Comparison of ENCODE assay signal across 12 cellular contexts in genomic region chr18:8301427-8302172, GRCh38.
DNase-seq lines count a peak whose midpoint lies in the region; ATAC-seq and TF ChIP-seq lines count a peak whose summit lies in the region.
"Had no signal": no experiment of that assay in that cellular context is flagged by ENCODE, and none has a peak within 500 bp of the region (broad histone marks: within the 10 kb centered on the region; RNA-seq: fewer than 3 reads in every experiment).

No MANE protein-coding gene starts in this region.

- no peaks in the 10 kb centered on the region for H3K4me1 Mint-ChIP-seq in effector memory CD8-positive, alpha-beta T cell (ENCODE audit: low read depth in 2 of 2)
- H3K4me1 Mint-ChIP-seq: central memory CD8-positive, alpha-beta T cell had no signal

- no peaks in the 10 kb centered on the region for H3K27me3 Mint-ChIP-seq in effector memory CD8-positive, alpha-beta T cell
- H3K27me3 Mint-ChIP-seq: central memory CD8-positive, alpha-beta T cell had no signal

- no peak overlapping the region for H3K27ac Mint-ChIP-seq in effector memory CD8-positive, alpha-beta T cell
- H3K27ac Mint-ChIP-seq: activated T-cell treated with anti-CD3 and anti-CD28 coated beads, Interleukin-2, amount 50 U/mL, for 72 hours had no signal

- TF ChIP-seq CTCF in fibroblast of the aortic adventitia (IDR thresholded peaks at IDR 0.05; ENCODE audit: insufficient read depth, low read length) = no peak

- ATAC-seq in effector memory CD8-positive, alpha-beta T cell (replicated peaks) = no peak
- ATAC-seq: activated T-cell treated with anti-CD3 and anti-CD28 coated beads, Interleukin-2, amount 50 U/mL, for 72 hours had no signal

- DNase-seq in COR-L47 (lab: John Stamatoyannopoulos, UW) (peak; percentile 89), NCI-H1105 (lab: John Stamatoyannopoulos, UW) (peak; percentile 75), NCI-H510A treated with DMSO at 0.1 percent for 48 hours (lab: John Stamatoyannopoulos, UW) (peak; percentile 98), fibroblast of the aortic adventitia (ENCODE audit: low read depth) (peak; percentile 16), NCI-H226 (no peak)
- DNase-seq in effector CD4-positive, alpha-beta T cell = no peak
- DNase-seq in effector CD8-positive, alpha-beta T cell (lab: John Stamatoyannopoulos, UW) = no peak
- no peak for DNase-seq in effector memory CD8-positive, alpha-beta T cell
- DNase-seq: activated T-cell treated with anti-CD3 and anti-CD28 coated beads, Interleukin-2, amount 50 U/mL, for 72 hours; stimulated activated CD4-positive, alpha-beta T cell treated with anti-CD3 and anti-CD28 coated beads, Interleukin-4, amount 100 ng/mL, for 24 hours; thyroid gland had no signal

- peaks cover 3% of the 10 kb centered on the region for H3K36me3 Mint-ChIP-seq in effector memory CD8-positive, alpha-beta T cell (ENCODE audit: insufficient read depth)

- no peaks in the 10 kb centered on the region for H3K9me3 Mint-ChIP-seq in effector memory CD8-positive, alpha-beta T cell
- H3K9me3 Mint-ChIP-seq: activated T-cell treated with anti-CD3 and anti-CD28 coated beads, Interleukin-2, amount 50 U/mL, for 72 hours; central memory CD8-positive, alpha-beta T cell had no signal

- H3K4me3 Mint-ChIP-seq in effector memory CD8-positive, alpha-beta T cell = no peak overlapping the region
- H3K4me3 Mint-ChIP-seq: activated T-cell treated with anti-CD3 and anti-CD28 coated beads, Interleukin-2, amount 50 U/mL, for 72 hours; central memory CD8-positive, alpha-beta T cell had no signal

- H3K4me3 ChIP-seq in fibroblast of the aortic adventitia (ENCODE audit: low read depth, low read length) = no peak overlapping the region
- H3K4me3 ChIP-seq: thyroid gland had no signal

Comparison
In these comparisons a context has a peak if more than half of its experiments do, and no peak if none do; other contexts are left out.
1. DNase-seq: peak in COR-L47 (single experiment), NCI-H1105 (single experiment), NCI-H510A treated with DMSO at 0.1 percent for 48 hours (single experiment) and fibroblast of the aortic adventitia (single experiment); none in NCI-H226 (single experiment), effector CD4-positive, alpha-beta T cell (single experiment), effector CD8-positive, alpha-beta T cell (single experiment) and effector memory CD8-positive, alpha-beta T cell (0 of 3).